ENCODE assay signal across 14 cellular contexts in genomic region chr10:132882481-132882951, GRCh38. TPM values are rescaled to one million over a fixed set of nuclear protein-coding genes. Genes with fewer than 3 reads are reported as not detected.
"Had no signal": no experiment of that assay in that cellular context is flagged by ENCODE, and none has a peak within 500 bp of the region (broad histone marks: within the 10 kb centered on the region; RNA-seq: fewer than 3 reads in every experiment).

No MANE protein-coding gene starts in this region.

- H3K9me3 ChIP-seq: adrenal gland, esophagus squamous epithelium, heart right ventricle, lower lobe of right lung, prostate gland had no signal

- ATAC-seq: activated CD8-positive, alpha-beta T cell treated with anti-CD3 and anti-CD28 coated beads for 36 hours; activated naive CD4-positive, alpha-beta T cell treated with anti-CD3 and anti-CD28 coated beads, Interleukin-2, amount 50 U/mL, for 72 hours; effector memory CD8-positive, alpha-beta T cell; heart right ventricle; lower lobe of right lung; SK-N-SH treated with all-trans-retinoic acid at 6 μM for 48 hours; stimulated activated naive B cell treated with anti-CD40 and anti-IgM and Interleukin-4, amounts not matched to agents 10 μg/mL and 1 μg/mL and 100 μg/mL, for 72 hours had no signal

- H3K36me3 ChIP-seq: adrenal gland, esophagus squamous epithelium, heart right ventricle, lower lobe of right lung, prostate gland had no signal

- H3K4me3 ChIP-seq: adrenal gland, esophagus squamous epithelium, heart right ventricle, lower lobe of right lung, prostate gland had no signal

- H3K4me1 ChIP-seq: adrenal gland, esophagus squamous epithelium, heart right ventricle, lower lobe of right lung, prostate gland had no signal

- H3K27ac ChIP-seq: adrenal gland, esophagus squamous epithelium, heart right ventricle, lower lobe of right lung, prostate gland had no signal

- DNase-seq: activated CD4-positive, alpha-beta T cell treated with anti-CD3 and anti-CD28 coated beads, Interleukin-2, amount 10 ng/mL, durations not matched to agents 24 days and 14 days; activated CD8-positive, alpha-beta T cell treated with anti-CD3 and anti-CD28 coated beads for 36 hours; activated T-cell treated with anti-CD3 and anti-CD28 coated beads, Interleukin-2, amount 50 U/mL, for 48 hours; adrenal gland; effector memory CD8-positive, alpha-beta T cell; esophagus squamous epithelium; lower lobe of right lung; stimulated activated naive B cell treated with anti-CD40 and anti-IgM and Interleukin-4, amounts not matched to agents 10 μg/mL and 1 μg/mL and 100 μg/mL, for 72 hours; T-helper 1 cell; T1000 had no signal

RNA-seq across cellular contexts. Expression of gene CFAP46, which starts 59.9 kb away (rescaled TPM):
- total RNA-seq: activated CD4-positive, alpha-beta T cell treated with anti-CD3 and anti-CD28 coated beads, Interleukin-2, amount 10 ng/mL, durations not matched to agents 24 days and 14 days had no signal
